1 cellular context compared by ENCODE assay signal in the genomic region with DNA sequence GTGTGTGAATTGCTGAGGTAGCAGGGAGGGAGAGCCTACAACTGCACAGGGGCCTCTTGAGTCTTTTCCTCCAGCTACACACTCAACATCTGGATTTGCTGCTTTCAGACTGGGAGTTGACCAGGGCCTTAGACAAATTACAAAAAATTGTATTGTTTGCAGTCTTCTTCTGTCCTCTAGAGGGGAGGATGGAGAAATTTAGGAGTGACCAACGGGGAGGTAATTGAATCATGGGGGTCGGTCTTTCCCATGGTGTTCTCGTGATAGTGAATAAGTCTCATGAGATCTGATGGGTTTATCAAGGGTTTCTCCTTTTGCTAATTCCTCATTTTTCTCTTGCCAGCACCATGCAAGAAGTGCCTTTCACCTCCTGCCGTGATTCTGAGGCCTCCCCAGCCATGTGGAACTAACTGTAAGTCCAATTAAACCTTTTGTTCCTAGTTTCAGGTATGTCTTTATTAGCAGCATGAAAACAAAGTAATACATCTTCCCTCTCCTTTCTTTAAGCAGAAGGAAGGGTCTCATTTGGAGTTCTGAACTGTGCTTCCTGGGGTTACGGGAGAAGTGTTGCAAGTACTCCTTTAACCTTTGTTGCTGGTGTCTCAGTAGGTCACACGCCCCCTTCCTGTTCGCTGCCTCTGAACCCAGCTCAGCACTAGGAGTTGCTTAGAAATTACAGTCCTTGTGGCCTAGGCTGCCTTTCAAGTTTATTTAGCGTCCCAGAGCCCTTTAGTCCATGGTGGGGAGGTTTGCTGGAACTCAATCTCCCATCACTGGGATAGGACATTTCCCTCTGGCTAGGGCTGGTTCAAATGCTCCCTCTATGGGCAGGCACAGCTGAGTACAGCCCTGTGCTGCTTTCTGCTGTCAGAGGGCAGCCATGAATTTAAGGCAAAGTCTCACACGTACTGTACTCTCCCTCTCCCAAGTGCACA.
TF ChIP-seq lines count a peak whose summit lies in the region.

No MANE protein-coding gene starts in this region.

TF ChIP-seq in HCT116, 20 proteins besides CTCF, POLR2A, EP300 and RAD21:
- TF ChIP-seq ZFX (IDR thresholded peaks at IDR 0.05) (no peak), POLR2AphosphoS5 (IDR thresholded peaks at IDR 0.05; ENCODE audit: low read depth, low read length) (no peak), CBX3 (IDR thresholded peaks at IDR 0.05; ENCODE audit: low read depth) (0 out of 2 replicates have a peak, but pooled peaks have one; percentile 24)
- TF ChIP-seq, protein P1, sequence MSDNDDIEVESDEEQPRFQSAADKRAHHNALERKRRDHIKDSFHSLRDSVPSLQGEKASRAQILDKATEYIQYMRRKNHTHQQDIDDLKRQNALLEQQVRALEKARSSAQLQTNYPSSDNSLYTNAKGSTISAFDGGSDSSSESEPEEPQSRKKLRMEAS (IDR thresholded peaks at IDR 0.05), result peak; percentile 26; the same call in 1 of the 2 replicates
